Comparison of ENCODE assay signal across 24 cellular contexts in the genomic region with DNA sequence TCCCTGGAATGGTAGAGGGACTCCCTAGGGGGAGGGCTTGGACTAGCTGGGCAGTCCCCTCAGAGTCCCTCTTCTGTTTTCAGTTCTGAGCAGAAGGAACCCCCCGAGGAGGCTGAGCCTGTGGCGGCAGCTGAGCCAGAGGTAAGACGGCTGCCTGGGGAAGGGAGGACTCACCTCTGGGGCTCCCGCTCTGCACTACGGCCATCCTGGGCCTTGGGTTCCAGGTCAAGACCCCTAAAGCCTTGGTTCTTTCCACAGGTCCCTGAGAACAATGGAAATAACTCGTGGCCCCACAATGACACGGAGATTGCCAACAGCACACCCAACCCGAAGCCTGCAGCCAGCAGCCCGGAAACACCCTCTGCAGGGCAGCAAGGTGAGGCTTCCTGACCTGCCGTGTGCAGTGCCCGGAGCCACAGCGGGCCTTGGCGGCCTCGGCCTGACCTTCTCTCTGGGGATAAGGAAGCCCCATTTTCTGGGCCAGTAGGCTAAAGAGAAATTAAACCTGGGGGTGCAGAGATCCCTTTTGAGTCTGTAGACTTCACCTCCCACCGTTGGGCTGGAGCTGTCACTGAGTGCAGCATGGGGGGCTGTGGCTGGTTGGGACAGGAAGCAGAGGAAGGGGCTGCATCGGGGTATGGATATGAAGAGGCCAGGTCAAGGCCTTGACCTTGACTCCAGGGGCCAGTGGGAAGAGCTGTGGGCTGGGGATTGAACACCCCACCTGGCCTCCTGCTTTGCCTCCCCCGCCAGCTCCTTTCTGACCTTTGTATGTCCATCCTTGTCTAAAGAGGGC. TPM values are rescaled to one million over a fixed set of nuclear protein-coding genes. Genes with fewer than 3 reads are reported as not detected.
"Had no signal": no experiment of that assay in that cellular context is flagged by ENCODE, and none has a peak within 500 bp of the region (broad histone marks: within the 10 kb centered on the region; RNA-seq: fewer than 3 reads in every experiment).

No MANE protein-coding gene starts in this region.

- H3K4me3 Mint-ChIP-seq: activated naive CD8-positive, alpha-beta T cell; memory B cell; naive B cell; neural crest cell; stimulated activated memory B cell treated with anti-CD40 and anti-IgM and Interleukin-4, amounts not matched to agents 10 μg/mL and 1 μg/mL and 100 μg/mL, for 72 hours had no signal

- H3K4me3 ChIP-seq: cardiac muscle cell, dorsolateral prefrontal cortex, heart right ventricle, mucosa of descending colon, ovary, right lobe of liver, thoracic aorta had no signal

- H3K36me3 Mint-ChIP-seq: activated naive CD8-positive, alpha-beta T cell had no signal

- H3K27me3 Mint-ChIP-seq: activated naive CD8-positive, alpha-beta T cell; memory B cell; naive B cell; stimulated activated memory B cell treated with anti-CD40 and anti-IgM and Interleukin-4, amounts not matched to agents 10 μg/mL and 1 μg/mL and 100 μg/mL, for 72 hours had no signal

- H3K4me1 ChIP-seq: right lobe of liver had no signal

- H3K27ac Mint-ChIP-seq: activated naive CD8-positive, alpha-beta T cell; memory B cell; naive B cell; stimulated activated memory B cell treated with anti-CD40 and anti-IgM and Interleukin-4, amounts not matched to agents 10 μg/mL and 1 μg/mL and 100 μg/mL, for 72 hours had no signal

- H3K27me3 ChIP-seq: cardiac muscle cell, dorsolateral prefrontal cortex, heart right ventricle, ovary, right lobe of liver had no signal

- H3K4me1 Mint-ChIP-seq: memory B cell; neural crest cell; stimulated activated memory B cell treated with anti-CD40 and anti-IgM and Interleukin-4, amounts not matched to agents 10 μg/mL and 1 μg/mL and 100 μg/mL, for 72 hours had no signal

- H3K9me3 ChIP-seq: heart right ventricle, mucosa of descending colon, ovary, right lobe of liver, thoracic aorta had no signal

- H3K27ac ChIP-seq: cardiac muscle cell, heart right ventricle, ovary, right lobe of liver, thoracic aorta had no signal

- DNase-seq: activated gamma-delta T cell; activated T-cell treated with anti-CD3 and anti-CD28 coated beads, Interleukin-2, amount 50 U/mL, for 48 hours; amygdala; erythroblast; heart right ventricle; mucosa of descending colon; naive B cell; right lobe of liver; small intestine; stimulated activated CD4-positive, alpha-beta T cell treated with anti-CD3 and anti-CD28 coated beads, Interleukin-4, amount 100 ng/mL, for 1 hour; T1000 had no signal

- H3K9me3 Mint-ChIP-seq: memory B cell; naive B cell; neural crest cell; stimulated activated memory B cell treated with anti-CD40 and anti-IgM and Interleukin-4, amounts not matched to agents 10 μg/mL and 1 μg/mL and 100 μg/mL, for 72 hours had no signal

- H3K36me3 ChIP-seq: ovary had no signal

RNA-seq across cellular contexts. Expression of a gene that starts 51.2 kb away (rescaled TPM):
- total RNA-seq: cardiac muscle cell; dorsolateral prefrontal cortex; heart right ventricle; kidney epithelial cell; liver; mucosa of descending colon; neural crest cell; ovary; pulmonary artery endothelial cell; right lobe of liver; T-helper 1 cell treated with Interleukin-12 subunit alpha and Interleukin-12 subunit beta and Interleukin-4 antibody, amounts not matched to agents 30 ng/mL and 1 ng/mL, for 36 hours; thoracic aorta; urinary bladder had no signal
